13 cellular contexts compared by ENCODE assay signal in genomic region chr7:74466196-74466813, GRCh38. TPM values are rescaled to one million over a fixed set of nuclear protein-coding genes. Genes with fewer than 3 reads are reported as not detected.
DNase-seq lines count a peak whose midpoint lies in the region; ATAC-seq, FAIRE-seq and TF ChIP-seq lines count a peak whose summit lies in the region.
"Had no signal": no experiment of that assay in that cellular context is flagged by ENCODE, and none has a peak within 500 bp of the region (broad histone marks: within the 10 kb centered on the region; RNA-seq: fewer than 3 reads in every experiment).

No MANE protein-coding gene starts in this region.

- 80% methylated on average over 20 of the region's 21 CpGs for WGBS in A549 (ENCODE audit: missing lambda C conversion rate)

- TF ChIP-seq EP300 in A549 (IDR thresholded peaks at IDR 0.05): no peak

- no peak for FAIRE-seq in A549 (lab: Jason Lieb, UNC)

- POLR2A ChIA-PET in A549 (lab: Yijun Ruan, JAX): no interaction called here

- intact Hi-C loops in left ventricle myocardium inferior (cut with micrococcal nuclease): no loop called here

- no peak for TF ChIP-seq POLR2A in A549 (IDR thresholded peaks at IDR 0.05; ENCODE audit: low read length)

- no peak overlapping the region for H3K4me3 ChIP-seq in A549
- peak overlapping the region; percentile 14 for H3K4me3 ChIP-seq in left ventricle myocardium inferior
- H3K4me3 ChIP-seq in parathyroid adenoma (ENCODE audit: low read depth, low read length): no peak overlapping the region
- H3K4me3 ChIP-seq: GM23248 had no signal

- H3K27ac ChIP-seq in A549 (peak overlapping the region; percentile 15 to 28; a peak in 2 of 6 replicates), VCaP (peak overlapping the region; percentile 81), left ventricle myocardium inferior (replicated peaks) (peak overlapping the region; percentile 94), parathyroid adenoma (peak overlapping the region; percentile 53)
- H3K27ac ChIP-seq: GM23248 had no signal

- H2AFZ ChIP-seq in parathyroid adenoma: peak overlapping the region; percentile 65
- H2AFZ ChIP-seq: GM23248 had no signal

- DNase-seq in A549 (ENCODE audit: low read depth in 1 of 2, low spot score in 1 of 2) (no peak), left ventricle myocardium inferior (peak; percentile 62), NCI-H2081 treated with DMSO at 0.1 percent for 48 hours (lab: John Stamatoyannopoulos, UW) (no peak)
- DNase-seq: activated CD4-positive, alpha-beta T cell treated with anti-CD3 and anti-CD28 coated beads, Interleukin-2, amount 50 U/mL, for 4 hours; GF-D8; GM23248; Karpas-422; NCI-H526 had no signal

- H3K4me2 ChIP-seq in A549 (no peak overlapping the region), parathyroid adenoma (ENCODE audit: low read length) (peak overlapping the region; percentile 55)

- H3K4me1 ChIP-seq in A549 (peaks cover 8% of the 10 kb centered on the region), left ventricle myocardium inferior (peaks cover 41% of the 10 kb centered on the region), parathyroid adenoma (peaks cover 8% of the 10 kb centered on the region)

- ATAC-seq in A549 (peak in 1 of 2 experiments; percentile 62), HG02970 (IDR thresholded peaks at IDR 0.05; ENCODE audit: low FRiP score, unreplicated experiment) (no peak), HG03521 (IDR thresholded peaks at IDR 0.05; ENCODE audit: unreplicated experiment) (no peak), HG02763 (IDR thresholded peaks at IDR 0.05; ENCODE audit: unreplicated experiment) (no peak)

- peaks cover 12% of the 10 kb centered on the region for H3K79me2 ChIP-seq in parathyroid adenoma

- H3K27me3 ChIP-seq in left ventricle myocardium inferior (ENCODE audit: low read depth) (no peaks in the 10 kb centered on the region), parathyroid adenoma (ENCODE audit: control insufficient read depth, insufficient read depth, low read length) (no peaks in the 10 kb centered on the region)

- H3K9ac ChIP-seq in parathyroid adenoma: no peak overlapping the region
- H3K9ac ChIP-seq: GM23248 had no signal

- H3K36me3 ChIP-seq in left ventricle myocardium inferior (no peaks in the 10 kb centered on the region), parathyroid adenoma (ENCODE audit: control insufficient read depth, insufficient read depth, low read length) (no peaks in the 10 kb centered on the region)

- no peaks in the 10 kb centered on the region for H3K9me3 ChIP-seq in A549
- H3K9me3 ChIP-seq in left ventricle myocardium inferior (replicated peaks): no peaks in the 10 kb centered on the region
- H3K9me3 ChIP-seq in parathyroid adenoma (ENCODE audit: control insufficient read depth, low read length): no peaks in the 10 kb centered on the region

- TF ChIP-seq CTCF in A549 (IDR thresholded peaks at IDR 0.05) (no peak), VCaP (conservative IDR thresholded peaks at IDR 0.05) (no peak), left ventricle myocardium inferior (IDR thresholded peaks at IDR 0.05; ENCODE audit: borderline replicate concordance) (no peak), parathyroid adenoma (IDR thresholded peaks at IDR 0.05) (no peak)

- TF ChIP-seq RAD21 in A549 (conservative IDR thresholded peaks at IDR 0.05 in 1 of 2, IDR thresholded peaks at IDR 0.05 in 1 of 2): no peak

- CTCF ChIA-PET in A549 (lab: Yijun Ruan, JAX): interaction anchor here (1.6 kb wide), 1 partner anchor 100 kb away, joined by 6 read pairs; no protein-coding TSS in a partner anchor

TF ChIP-seq in A549, 52 proteins besides CTCF, POLR2A, EP300 and RAD21:
- TF ChIP-seq HEYL (CRISPR knock-in tag; IDR thresholded peaks at IDR 0.05) (no peak), BHLHE40 (IDR thresholded peaks at IDR 0.05; ENCODE audit: low read depth, low read length) (no peak), EHF (CRISPR knock-in tag; IDR thresholded peaks at IDR 0.05) (no peak), HOXB5 (CRISPR knock-in tag; IDR thresholded peaks at IDR 0.05) (no peak), ELK1 (IDR thresholded peaks at IDR 0.05; ENCODE audit: low read depth, low read length) (no peak)
TF ChIP-seq in A549: peak in this region for 0.

RNA-seq across cellular contexts. Expression of gene GTF2IRD1, which starts 12.6 kb away (rescaled TPM):
- polyA plus RNA-seq in A549 (2011; rRNA removed): 20.5 and 23.2 TPM in 2 replicates
- polyA plus RNA-seq in A549 (2012; cell fraction: cytosol; rRNA removed): 19.0 and 21.6 TPM in 2 replicates
- polyA plus RNA-seq in A549 (2012; cell fraction: nucleus; rRNA removed): 21.1 and 26.9 TPM in 2 replicates
- 19.9 to 21.7 TPM (median 21.5 TPM) in 3 replicates for polyA plus RNA-seq in A549 (2017; fragmentation: RNase III; extraction: RNeasy Plus Mini Kit Qiagen cat#74134 plus additional on column Dnase treatment)
- 16.4 and 25.3 TPM in 2 replicates for polyA minus RNA-seq in A549 (2011; rRNA and poly(A)+ RNA removed)
- total RNA-seq in left ventricle myocardium inferior: 15.8 TPM

Comparison
In these comparisons a context has a peak if more than half of its experiments do, and no peak if none do; other contexts are left out.
1. H3K27ac ChIP-seq: peak in every context shown above with its lines; median percentile 94 in left ventricle myocardium inferior; 81 in VCaP; 53 in parathyroid adenoma; 22 in A549.